34 cellular contexts compared by ENCODE assay signal in genomic region chr18:69128978-69129377, GRCh38.
"Had no signal": no experiment of that assay in that cellular context is flagged by ENCODE, and none has a peak within 500 bp of the region (broad histone marks: within the 10 kb centered on the region; RNA-seq: fewer than 3 reads in every experiment).

No MANE protein-coding gene starts in this region.

- ATAC-seq: activated CD4-positive, alpha-beta T cell treated with anti-CD3 and anti-CD28 coated beads for 36 hours; activated CD4-positive, CD25-positive, alpha-beta regulatory T cell treated with anti-CD3 and anti-CD28 coated beads, Interleukin-2, amount 50 U/mL, for 24 hours; activated CD8-positive, alpha-beta T cell treated with anti-CD3 and anti-CD28 coated beads, Interleukin-2, amount 10 ng/mL, durations not matched to agents 7 days and 5 days; body of pancreas had no signal

- H3K9me3 ChIP-seq: adrenal gland, body of pancreas had no signal

- H3K4me3 ChIP-seq: adrenal gland, body of pancreas, breast epithelium, MG63, PC-9 had no signal

- FAIRE-seq: astrocyte, RCC 7860 had no signal

- H3K4me3 Mint-ChIP-seq: activated CD4-positive, alpha-beta T cell treated with anti-CD3 and anti-CD28 coated beads for 36 hours; activated CD4-positive, alpha-beta T cell treated with anti-CD3 and anti-CD28 coated beads, Interleukin-2, amount 10 ng/mL, durations not matched to agents 7 days and 5 days; activated CD8-positive, alpha-beta T cell treated with anti-CD3 and anti-CD28 coated beads, Interleukin-2, amount 10 ng/mL, durations not matched to agents 7 days and 5 days; activated naive CD4-positive, alpha-beta T cell treated with anti-CD3 and anti-CD28 coated beads, Interleukin-2, amount 50 U/mL, for 24 hours; activated naive CD8-positive, alpha-beta T cell treated with anti-CD3 and anti-CD28 coated beads, Interleukin-2, amount 10 ng/mL, durations not matched to agents 7 days and 5 days; activated T-cell treated with anti-CD3 and anti-CD28 coated beads, Interleukin-2, amount 50 U/mL, for 24 hours had no signal

- H3K36me3 Mint-ChIP-seq: activated naive CD4-positive, alpha-beta T cell treated with anti-CD3 and anti-CD28 coated beads, Interleukin-2, amount 50 U/mL, for 24 hours; activated naive CD8-positive, alpha-beta T cell treated with anti-CD3 and anti-CD28 coated beads, Interleukin-2, amount 10 ng/mL, durations not matched to agents 7 days and 5 days had no signal

- H3K9me3 Mint-ChIP-seq: activated CD4-positive, alpha-beta T cell treated with anti-CD3 and anti-CD28 coated beads, Interleukin-2, amount 10 ng/mL, durations not matched to agents 7 days and 5 days; activated naive CD4-positive, alpha-beta T cell treated with anti-CD3 and anti-CD28 coated beads, Interleukin-2, amount 50 U/mL, for 24 hours; activated T-helper 2 cell treated with anti-CD3 and anti-CD28 coated beads, Interferon-gamma antibody, Interleukin-2, Interleukin-4, amounts not matched to agents 10 μg/mL and 5 μg/mL and 100 μg/mL, durations not matched to agents 14 hours and 24 hours and 36 hours had no signal

- H3K4me1 Mint-ChIP-seq: activated CD4-positive, alpha-beta T cell treated with anti-CD3 and anti-CD28 coated beads for 36 hours; activated CD4-positive, alpha-beta T cell treated with anti-CD3 and anti-CD28 coated beads, Interleukin-2, amount 10 ng/mL, durations not matched to agents 7 days and 5 days; activated naive CD4-positive, alpha-beta T cell treated with anti-CD3 and anti-CD28 coated beads, Interleukin-2, amount 50 U/mL, for 24 hours; activated naive CD8-positive, alpha-beta T cell treated with anti-CD3 and anti-CD28 coated beads, Interleukin-2, amount 10 ng/mL, durations not matched to agents 7 days and 5 days had no signal

- DNase-seq: activated CD4-positive, alpha-beta T cell treated with anti-CD3 and anti-CD28 coated beads for 36 hours; activated CD4-positive, alpha-beta T cell treated with anti-CD3 and anti-CD28 coated beads, Interleukin-2, amount 10 ng/mL, durations not matched to agents 7 days and 5 days; activated CD4-positive, alpha-beta T cell treated with anti-CD3 and anti-CD28 coated beads, Interleukin-2, amount 50 U/mL, for 48 hours; activated CD8-positive, alpha-beta T cell treated with anti-CD3 and anti-CD28 coated beads, Interleukin-2, amount 10 ng/mL, durations not matched to agents 7 days and 5 days; activated gamma-delta T cell; activated naive CD4-positive, alpha-beta T cell treated with Interleukin-2 at 50 U/mL for 16 hours; activated naive CD8-positive, alpha-beta T cell treated with anti-CD3 and anti-CD28 coated beads, Interleukin-2, amount 10 ng/mL, durations not matched to agents 7 days and 5 days; activated T-cell treated with anti-CD3 and anti-CD28 coated beads, Interleukin-2, amount 50 U/mL, for 24 hours; adrenal gland; body of pancreas; Kasumi-1; KG1; MG63; NCI-H1092; NCI-H1436 treated with DMSO at 0.1 percent for 48 hours; NCI-H187; NCI-H2029 treated with DMSO at 0.1 percent for 48 hours; NCI-H2107; NCI-H2171; NCI-H510A; NCI-H526; NCI-H748 treated with DMSO at 0.1 percent for 48 hours; PC-9; Right ventricle myocardium superior; SW 1271; T-helper 1 cell; T-helper 2 cell; T-helper 9 cell had no signal

- H3K27ac ChIP-seq: adrenal gland, body of pancreas, breast epithelium, PC-9 had no signal

- H3K4me2 ChIP-seq: PC-9 had no signal

- H3K36me3 ChIP-seq: adrenal gland, breast epithelium, MG63 had no signal

- H3K27me3 ChIP-seq: adrenal gland, body of pancreas, breast epithelium, MG63 had no signal

- H3K4me1 ChIP-seq: adrenal gland, body of pancreas, breast epithelium had no signal

- H3K27me3 Mint-ChIP-seq: activated CD4-positive, alpha-beta T cell treated with anti-CD3 and anti-CD28 coated beads for 36 hours; activated CD4-positive, alpha-beta T cell treated with anti-CD3 and anti-CD28 coated beads, Interleukin-2, amount 10 ng/mL, durations not matched to agents 7 days and 5 days; activated T-cell treated with anti-CD3 and anti-CD28 coated beads, Interleukin-2, amount 50 U/mL, for 24 hours had no signal

- H3K27ac Mint-ChIP-seq: activated CD4-positive, alpha-beta T cell treated with anti-CD3 and anti-CD28 coated beads for 36 hours; activated CD4-positive, alpha-beta T cell treated with anti-CD3 and anti-CD28 coated beads, Interleukin-2, amount 10 ng/mL, durations not matched to agents 7 days and 5 days; activated CD8-positive, alpha-beta T cell treated with anti-CD3 and anti-CD28 coated beads, Interleukin-2, amount 10 ng/mL, durations not matched to agents 7 days and 5 days; activated naive CD4-positive, alpha-beta T cell treated with anti-CD3 and anti-CD28 coated beads, Interleukin-2, amount 50 U/mL, for 24 hours; activated naive CD8-positive, alpha-beta T cell treated with anti-CD3 and anti-CD28 coated beads, Interleukin-2, amount 10 ng/mL, durations not matched to agents 7 days and 5 days; activated T-cell treated with anti-CD3 and anti-CD28 coated beads, Interleukin-2, amount 50 U/mL, for 24 hours; activated T-helper 2 cell treated with anti-CD3 and anti-CD28 coated beads, Interferon-gamma antibody, Interleukin-2, Interleukin-4, amounts not matched to agents 10 μg/mL and 5 μg/mL and 100 μg/mL, durations not matched to agents 14 hours and 24 hours and 36 hours had no signal

- H2AFZ ChIP-seq: PC-9 had no signal
